In the genomic region with DNA sequence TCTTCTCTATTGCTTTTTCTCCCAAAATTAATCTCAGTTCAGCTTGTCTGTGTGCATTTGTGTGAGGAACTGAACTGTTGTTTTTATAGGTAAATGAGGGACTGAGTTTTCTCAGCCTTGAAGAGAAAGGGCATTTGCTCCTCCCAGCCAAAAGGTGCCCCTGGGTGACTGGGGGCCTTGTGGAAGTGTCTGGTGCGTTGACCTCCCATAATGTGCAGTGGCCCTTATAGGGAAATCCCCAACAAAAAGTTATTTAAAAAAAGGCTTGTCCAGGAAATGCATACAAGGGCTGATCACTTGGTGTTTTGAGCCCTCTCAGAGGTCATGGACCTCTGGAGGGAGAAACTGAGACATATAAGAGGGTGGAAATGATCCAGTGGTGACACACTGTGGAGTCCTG, we compare ENCODE assay signal across 8 cellular contexts.
"Had no signal": no experiment of that assay in that cellular context is flagged by ENCODE, and none has a peak within 500 bp of the region (broad histone marks: within the 10 kb centered on the region; RNA-seq: fewer than 3 reads in every experiment).

No MANE protein-coding gene starts in this region.

- H3K27ac Mint-ChIP-seq: GM23338, H9, HFFc6 had no signal

- DNase-seq: GM23248, GOT3, H7, H9, HCEC 1CT, HFFc6 had no signal

- ATAC-seq: GM23338, HCT116 had no signal

- H3K4me1 Mint-ChIP-seq: GM23338, H9 had no signal

- H3K4me3 Mint-ChIP-seq: GM23338, H9, HFFc6 had no signal
